Comparison of ENCODE assay signal across 8 cellular contexts in genomic region chr2:176454893-176455810, GRCh38.
DNase-seq lines count a peak whose midpoint lies in the region; ATAC-seq and TF ChIP-seq lines count a peak whose summit lies in the region.

No MANE protein-coding gene starts in this region.

- H3K27me3 ChIP-seq in rectal smooth muscle tissue (ENCODE audit: control insufficient read depth, insufficient read depth, low read length) (no peaks in the 10 kb centered on the region), aorta (ENCODE audit: control insufficient read depth in 1 of 2, insufficient read depth in 2 of 2, low read length in 1 of 2) (no peaks in the 10 kb centered on the region)

- H3K4me3 ChIP-seq in rectal smooth muscle tissue (ENCODE audit: low read length) = no peak overlapping the region
- no peak overlapping the region for H3K4me3 ChIP-seq in aorta (ENCODE audit: low read length in 2 of 2)

- TF ChIP-seq CTCF in CD14-positive monocyte (IDR thresholded peaks at IDR 0.05) = peak; percentile 92

- DNase-seq in CD14-positive monocyte (ENCODE audit: low spot score) (peak; percentile 56), NCI-H1092 (lab: John Stamatoyannopoulos, UW) (peak; percentile 51), SKM-1 treated with dmso at 0.1 percent for 144 hours (lab: John Stamatoyannopoulos, UW; ENCODE audit: unreplicated experiment) (peak; percentile 50), left cardiac atrium (peak; percentile 80), aorta (peak; percentile 85 to 95)
- DNase-seq in activated naive CD8-positive, alpha-beta T cell treated with anti-CD3 and anti-CD28 coated beads, Interleukin-2, amount 50 U/mL, for 16 hours (ENCODE audit: low read depth, low spot score) = peak; percentile 56

- WGBS in aorta, 2 donors = 12 to 17% methylated on average over 11 of the region's 11 CpGs

- H3K9me3 Mint-ChIP-seq in CD14-positive monocyte = peaks cover 0 to 2% (median 0%) of the 10 kb centered on the region in 7 donors

- no peak overlapping the region for H3K9ac ChIP-seq in rectal smooth muscle tissue (ENCODE audit: low read length)

- intact Hi-C loops in CD14-positive monocyte (cut with micrococcal nuclease) (loop anchor here in 1 of 2 donors (5.0 to 10.0 kb wide), 2 partner anchors 313 to 1090 kb away; no protein-coding TSS in a partner anchor), left cardiac atrium (cut with DNase I) (loop anchor here (2.0 to 10.0 kb wide), 4 partner anchors 97 to 314 kb away; no protein-coding TSS in a partner anchor), aorta (cut with DNase I) (loop anchor here (5.0 to 10.0 kb wide), 5 partner anchors 97 to 188 kb away; partner anchors contain the start of gene MTX2 (in 1 of the 2))

- no peaks in the 10 kb centered on the region for H3K36me3 Mint-ChIP-seq in CD14-positive monocyte

- H3K9me3 ChIP-seq in aorta (ENCODE audit: control insufficient read depth, low read length) = no peaks in the 10 kb centered on the region

- H3K36me3 ChIP-seq in rectal smooth muscle tissue (ENCODE audit: control insufficient read depth, insufficient read depth, low read length) (no peaks in the 10 kb centered on the region), aorta (ENCODE audit: control insufficient read depth in 1 of 2, insufficient read depth in 2 of 2, low read length in 1 of 2) (no peaks in the 10 kb centered on the region)

- no peak overlapping the region for H3K27ac Mint-ChIP-seq in CD14-positive monocyte

- peak overlapping the region; percentile 31 for H3K27ac ChIP-seq in rectal smooth muscle tissue (ENCODE audit: low read depth, low read length)
- no peak overlapping the region for H3K27ac ChIP-seq in aorta (ENCODE audit: low read depth in 1 of 2, low read length in 2 of 2)

- H3K4me1 Mint-ChIP-seq in CD14-positive monocyte = no peaks in the 10 kb centered on the region

- H3K27me3 Mint-ChIP-seq in CD14-positive monocyte (ENCODE audit: low read depth in 3 of 3) = peaks cover 17 to 33% (median 20%) of the 10 kb centered on the region in 3 donors

- ATAC-seq in GM21529 (IDR thresholded peaks at IDR 0.05; ENCODE audit: unreplicated experiment) (peak; percentile 72), left cardiac atrium (peak; percentile 59 to 64), aorta (ENCODE audit: low FRiP score) (peak; percentile 91)

- peaks cover 5% of the 10 kb centered on the region for H3K4me1 ChIP-seq in rectal smooth muscle tissue (ENCODE audit: control insufficient read depth, insufficient read depth, low read length)
- H3K4me1 ChIP-seq in aorta (ENCODE audit: control insufficient read depth in 1 of 2, insufficient read depth in 2 of 2, low read length in 2 of 2) = no peaks in the 10 kb centered on the region

- H3K4me3 Mint-ChIP-seq in CD14-positive monocyte = no peak overlapping the region
